In the genomic region with DNA sequence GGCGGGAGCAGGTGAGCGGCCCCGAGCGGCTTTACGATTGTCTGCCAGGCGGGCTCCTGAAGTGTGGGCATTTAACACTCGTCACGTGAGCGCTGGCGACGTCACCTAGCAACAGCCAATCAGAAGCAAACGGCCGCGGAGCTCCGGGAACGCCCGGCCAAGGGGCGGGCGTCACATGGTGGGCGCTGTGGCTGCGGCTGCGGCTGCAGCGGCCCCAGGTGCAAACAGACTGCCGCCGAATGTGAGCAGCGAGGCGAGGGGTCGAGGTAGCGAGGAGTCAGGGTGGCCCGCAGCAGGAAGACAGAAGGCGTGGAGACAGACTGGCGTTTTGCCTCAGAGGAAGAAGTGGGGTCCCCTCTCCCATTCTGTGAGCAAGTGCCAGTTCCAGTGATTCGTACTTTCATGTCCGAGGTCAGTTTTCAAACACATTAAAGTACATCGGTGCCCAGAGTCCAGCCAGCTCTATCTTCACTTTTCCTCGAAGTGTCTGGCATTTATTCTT, we compare ENCODE assay signal across 1 cellular context.
A peak's percentile ranks its signal among the peaks of the same experiment; 100 is the strongest.
TF ChIP-seq lines count a peak whose summit lies in the region.

A gene (minus strand): TSS at position 43 of the 502 bp plus-strand sequence. CDS start 362 bp downstream, outside the sequence.

TF ChIP-seq in WTC11, 78 proteins besides CTCF, POLR2A, EP300 and RAD21 (continued from another document and continues in another):
- TF ChIP-seq, protein P1, sequence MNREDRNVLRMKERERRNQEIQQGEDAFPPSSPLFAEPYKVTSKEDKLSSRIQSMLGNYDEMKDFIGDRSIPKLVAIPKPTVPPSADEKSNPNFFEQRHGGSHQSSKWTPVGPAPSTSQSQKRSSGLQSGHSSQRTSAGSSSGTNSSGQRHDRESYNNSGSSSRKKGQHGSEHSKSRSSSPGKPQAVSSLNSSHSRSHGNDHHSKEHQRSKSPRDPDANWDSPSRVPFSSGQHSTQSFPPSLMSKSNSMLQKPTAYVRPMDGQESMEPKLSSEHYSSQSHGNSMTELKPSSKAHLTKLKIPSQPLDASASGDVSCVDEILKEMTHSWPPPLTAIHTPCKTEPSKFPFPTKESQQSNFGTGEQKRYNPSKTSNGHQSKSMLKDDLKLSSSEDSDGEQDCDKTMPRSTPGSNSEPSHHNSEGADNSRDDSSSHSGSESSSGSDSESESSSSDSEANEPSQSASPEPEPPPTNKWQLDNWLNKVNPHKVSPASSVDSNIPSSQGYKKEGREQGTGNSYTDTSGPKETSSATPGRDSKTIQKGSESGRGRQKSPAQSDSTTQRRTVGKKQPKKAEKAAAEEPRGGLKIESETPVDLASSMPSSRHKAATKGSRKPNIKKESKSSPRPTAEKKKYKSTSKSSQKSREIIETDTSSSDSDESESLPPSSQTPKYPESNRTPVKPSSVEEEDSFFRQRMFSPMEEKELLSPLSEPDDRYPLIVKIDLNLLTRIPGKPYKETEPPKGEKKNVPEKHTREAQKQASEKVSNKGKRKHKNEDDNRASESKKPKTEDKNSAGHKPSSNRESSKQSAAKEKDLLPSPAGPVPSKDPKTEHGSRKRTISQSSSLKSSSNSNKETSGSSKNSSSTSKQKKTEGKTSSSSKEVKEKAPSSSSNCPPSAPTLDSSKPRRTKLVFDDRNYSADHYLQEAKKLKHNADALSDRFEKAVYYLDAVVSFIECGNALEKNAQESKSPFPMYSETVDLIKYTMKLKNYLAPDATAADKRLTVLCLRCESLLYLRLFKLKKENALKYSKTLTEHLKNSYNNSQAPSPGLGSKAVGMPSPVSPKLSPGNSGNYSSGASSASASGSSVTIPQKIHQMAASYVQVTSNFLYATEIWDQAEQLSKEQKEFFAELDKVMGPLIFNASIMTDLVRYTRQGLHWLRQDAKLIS (CRISPR knock-in tag; IDR thresholded peaks at IDR 0.05; ENCODE audit: borderline replicate concordance) = no peak
- TF ChIP-seq, protein P2, sequence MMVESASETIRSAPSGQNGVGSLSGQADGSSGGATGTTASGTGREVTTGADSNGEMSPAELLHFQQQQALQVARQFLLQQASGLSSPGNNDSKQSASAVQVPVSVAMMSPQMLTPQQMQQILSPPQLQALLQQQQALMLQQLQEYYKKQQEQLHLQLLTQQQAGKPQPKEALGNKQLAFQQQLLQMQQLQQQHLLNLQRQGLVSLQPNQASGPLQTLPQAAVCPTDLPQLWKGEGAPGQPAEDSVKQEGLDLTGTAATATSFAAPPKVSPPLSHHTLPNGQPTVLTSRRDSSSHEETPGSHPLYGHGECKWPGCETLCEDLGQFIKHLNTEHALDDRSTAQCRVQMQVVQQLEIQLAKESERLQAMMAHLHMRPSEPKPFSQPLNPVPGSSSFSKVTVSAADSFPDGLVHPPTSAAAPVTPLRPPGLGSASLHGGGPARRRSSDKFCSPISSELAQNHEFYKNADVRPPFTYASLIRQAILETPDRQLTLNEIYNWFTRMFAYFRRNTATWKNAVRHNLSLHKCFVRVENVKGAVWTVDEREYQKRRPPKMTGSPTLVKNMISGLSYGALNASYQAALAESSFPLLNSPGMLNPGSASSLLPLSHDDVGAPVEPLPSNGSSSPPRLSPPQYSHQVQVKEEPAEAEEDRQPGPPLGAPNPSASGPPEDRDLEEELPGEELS (CRISPR knock-in tag; IDR thresholded peaks at IDR 0.05) = peak; percentile 62; the same call in 1 of the 2 replicates
- TF ChIP-seq, protein P3, sequence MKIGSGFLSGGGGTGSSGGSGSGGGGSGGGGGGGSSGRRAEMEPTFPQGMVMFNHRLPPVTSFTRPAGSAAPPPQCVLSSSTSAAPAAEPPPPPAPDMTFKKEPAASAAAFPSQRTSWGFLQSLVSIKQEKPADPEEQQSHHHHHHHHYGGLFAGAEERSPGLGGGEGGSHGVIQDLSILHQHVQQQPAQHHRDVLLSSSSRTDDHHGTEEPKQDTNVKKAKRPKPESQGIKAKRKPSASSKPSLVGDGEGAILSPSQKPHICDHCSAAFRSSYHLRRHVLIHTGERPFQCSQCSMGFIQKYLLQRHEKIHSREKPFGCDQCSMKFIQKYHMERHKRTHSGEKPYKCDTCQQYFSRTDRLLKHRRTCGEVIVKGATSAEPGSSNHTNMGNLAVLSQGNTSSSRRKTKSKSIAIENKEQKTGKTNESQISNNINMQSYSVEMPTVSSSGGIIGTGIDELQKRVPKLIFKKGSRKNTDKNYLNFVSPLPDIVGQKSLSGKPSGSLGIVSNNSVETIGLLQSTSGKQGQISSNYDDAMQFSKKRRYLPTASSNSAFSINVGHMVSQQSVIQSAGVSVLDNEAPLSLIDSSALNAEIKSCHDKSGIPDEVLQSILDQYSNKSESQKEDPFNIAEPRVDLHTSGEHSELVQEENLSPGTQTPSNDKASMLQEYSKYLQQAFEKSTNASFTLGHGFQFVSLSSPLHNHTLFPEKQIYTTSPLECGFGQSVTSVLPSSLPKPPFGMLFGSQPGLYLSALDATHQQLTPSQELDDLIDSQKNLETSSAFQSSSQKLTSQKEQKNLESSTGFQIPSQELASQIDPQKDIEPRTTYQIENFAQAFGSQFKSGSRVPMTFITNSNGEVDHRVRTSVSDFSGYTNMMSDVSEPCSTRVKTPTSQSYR (CRISPR knock-in tag; IDR thresholded peaks at IDR 0.05) = 0 out of 2 replicates have a peak, but pooled peaks have one; percentile 43
- TF ChIP-seq ZNF671 (CRISPR knock-in tag; IDR thresholded peaks at IDR 0.05) (no peak), TEAD1 (CRISPR knock-in tag; IDR thresholded peaks at IDR 0.05) (peak; percentile 65), MYBL2 (CRISPR knock-in tag; IDR thresholded peaks at IDR 0.05) (peak; percentile 77; the same call in 1 of the 2 replicates), NFE2L1 (CRISPR knock-in tag; IDR thresholded peaks at IDR 0.05) (peak; percentile 70; the same call in 1 of the 2 replicates), HMGA2 (CRISPR knock-in tag; IDR thresholded peaks at IDR 0.05) (no peak), CREB1 (CRISPR knock-in tag; IDR thresholded peaks at IDR 0.05) (peak; percentile 56; the same call in 1 of the 2 replicates), NR1H2 (CRISPR knock-in tag; IDR thresholded peaks at IDR 0.05) (no peak), NFYB (CRISPR knock-in tag; conservative IDR thresholded peaks at IDR 0.05; ENCODE audit: low read depth) (peak; percentile 92), RELA (CRISPR knock-in tag; IDR thresholded peaks at IDR 0.05; ENCODE audit: borderline replicate concordance) (no peak), TP53 (CRISPR knock-in tag; IDR thresholded peaks at IDR 0.05) (0 out of 2 replicates have a peak, but pooled peaks have one; percentile 30), IRF2 (CRISPR knock-in tag; IDR thresholded peaks at IDR 0.05; ENCODE audit: borderline replicate concordance, low read depth) (no peak), ETV6 (CRISPR knock-in tag; IDR thresholded peaks at IDR 0.05) (0 out of 2 replicates have a peak, but pooled peaks have one; percentile 34), SP1 (CRISPR knock-in tag; conservative IDR thresholded peaks at IDR 0.05) (peak; percentile 68), TCF7 (CRISPR knock-in tag; IDR thresholded peaks at IDR 0.05; ENCODE audit: low read depth) (no peak), ESRRA (CRISPR knock-in tag; IDR thresholded peaks at IDR 0.05; ENCODE audit: borderline replicate concordance) (no peak), MXD4 (CRISPR knock-in tag; IDR thresholded peaks at IDR 0.05; ENCODE audit: borderline replicate concordance) (no peak)
- TF ChIP-seq, protein P4, sequence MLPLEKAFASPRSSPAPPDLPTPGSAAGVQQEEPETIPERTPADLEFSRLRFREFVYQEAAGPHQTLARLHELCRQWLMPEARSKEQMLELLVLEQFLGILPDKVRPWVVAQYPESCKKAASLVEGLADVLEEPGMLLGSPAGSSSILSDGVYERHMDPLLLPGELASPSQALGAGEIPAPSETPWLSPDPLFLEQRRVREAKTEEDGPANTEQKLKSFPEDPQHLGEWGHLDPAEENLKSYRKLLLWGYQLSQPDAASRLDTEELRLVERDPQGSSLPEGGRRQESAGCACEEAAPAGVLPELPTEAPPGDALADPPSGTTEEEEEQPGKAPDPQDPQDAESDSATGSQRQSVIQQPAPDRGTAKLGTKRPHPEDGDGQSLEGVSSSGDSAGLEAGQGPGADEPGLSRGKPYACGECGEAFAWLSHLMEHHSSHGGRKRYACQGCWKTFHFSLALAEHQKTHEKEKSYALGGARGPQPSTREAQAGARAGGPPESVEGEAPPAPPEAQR (CRISPR knock-in tag; IDR thresholded peaks at IDR 0.05) = no peak
- TF ChIP-seq, protein P5, sequence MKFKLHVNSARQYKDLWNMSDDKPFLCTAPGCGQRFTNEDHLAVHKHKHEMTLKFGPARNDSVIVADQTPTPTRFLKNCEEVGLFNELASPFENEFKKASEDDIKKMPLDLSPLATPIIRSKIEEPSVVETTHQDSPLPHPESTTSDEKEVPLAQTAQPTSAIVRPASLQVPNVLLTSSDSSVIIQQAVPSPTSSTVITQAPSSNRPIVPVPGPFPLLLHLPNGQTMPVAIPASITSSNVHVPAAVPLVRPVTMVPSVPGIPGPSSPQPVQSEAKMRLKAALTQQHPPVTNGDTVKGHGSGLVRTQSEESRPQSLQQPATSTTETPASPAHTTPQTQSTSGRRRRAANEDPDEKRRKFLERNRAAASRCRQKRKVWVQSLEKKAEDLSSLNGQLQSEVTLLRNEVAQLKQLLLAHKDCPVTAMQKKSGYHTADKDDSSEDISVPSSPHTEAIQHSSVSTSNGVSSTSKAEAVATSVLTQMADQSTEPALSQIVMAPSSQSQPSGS (CRISPR knock-in tag; IDR thresholded peaks at IDR 0.05; ENCODE audit: borderline replicate concordance, low read depth) = no peak
- TF ChIP-seq, protein P6, sequence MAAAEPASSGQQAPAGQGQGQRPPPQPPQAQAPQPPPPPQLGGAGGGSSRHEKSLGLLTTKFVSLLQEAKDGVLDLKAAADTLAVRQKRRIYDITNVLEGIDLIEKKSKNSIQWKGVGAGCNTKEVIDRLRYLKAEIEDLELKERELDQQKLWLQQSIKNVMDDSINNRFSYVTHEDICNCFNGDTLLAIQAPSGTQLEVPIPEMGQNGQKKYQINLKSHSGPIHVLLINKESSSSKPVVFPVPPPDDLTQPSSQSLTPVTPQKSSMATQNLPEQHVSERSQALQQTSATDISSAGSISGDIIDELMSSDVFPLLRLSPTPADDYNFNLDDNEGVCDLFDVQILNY (CRISPR knock-in tag; IDR thresholded peaks at IDR 0.05) = peak; percentile 71; the same call in 1 of the 2 replicates
- TF ChIP-seq, protein P7, sequence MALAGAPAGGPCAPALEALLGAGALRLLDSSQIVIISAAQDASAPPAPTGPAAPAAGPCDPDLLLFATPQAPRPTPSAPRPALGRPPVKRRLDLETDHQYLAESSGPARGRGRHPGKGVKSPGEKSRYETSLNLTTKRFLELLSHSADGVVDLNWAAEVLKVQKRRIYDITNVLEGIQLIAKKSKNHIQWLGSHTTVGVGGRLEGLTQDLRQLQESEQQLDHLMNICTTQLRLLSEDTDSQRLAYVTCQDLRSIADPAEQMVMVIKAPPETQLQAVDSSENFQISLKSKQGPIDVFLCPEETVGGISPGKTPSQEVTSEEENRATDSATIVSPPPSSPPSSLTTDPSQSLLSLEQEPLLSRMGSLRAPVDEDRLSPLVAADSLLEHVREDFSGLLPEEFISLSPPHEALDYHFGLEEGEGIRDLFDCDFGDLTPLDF (CRISPR knock-in tag; IDR thresholded peaks at IDR 0.05) = peak; percentile 81; the same call in 1 of the 2 replicates
- TF ChIP-seq, protein P8, sequence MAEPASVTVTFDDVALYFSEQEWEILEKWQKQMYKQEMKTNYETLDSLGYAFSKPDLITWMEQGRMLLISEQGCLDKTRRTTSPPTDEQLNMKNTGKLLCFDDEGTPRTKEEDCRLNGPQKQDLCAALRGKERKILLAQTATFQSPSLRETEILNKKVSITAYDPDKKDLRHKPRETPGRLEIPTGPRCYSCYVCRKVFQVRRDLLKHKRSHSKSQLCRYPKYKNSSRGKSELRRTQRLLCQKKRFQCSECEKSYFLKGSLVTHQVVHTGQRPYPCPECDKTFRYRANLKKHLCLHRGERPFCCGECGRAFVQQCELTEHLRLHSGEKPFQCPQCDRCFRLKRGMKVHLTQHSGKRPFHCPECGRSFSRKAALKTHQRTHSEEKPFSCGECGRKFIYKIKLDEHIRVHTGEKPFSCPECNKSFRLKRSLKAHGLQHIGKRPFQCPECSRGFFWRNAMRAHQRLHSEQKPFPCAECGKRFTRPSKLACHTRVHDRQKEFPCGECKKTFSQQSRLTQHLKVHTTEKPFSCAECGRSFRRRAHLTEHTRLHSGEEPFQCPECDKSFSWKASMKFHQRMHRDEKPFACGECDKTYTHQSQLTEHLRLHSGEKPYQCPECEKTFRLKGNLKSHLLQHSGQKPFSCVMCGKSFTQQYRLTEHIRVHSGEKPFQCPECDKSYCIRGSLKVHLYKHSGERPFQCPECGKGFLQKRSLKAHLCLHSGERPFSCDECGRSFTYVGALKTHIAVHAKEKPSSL (CRISPR knock-in tag; conservative IDR thresholded peaks at IDR 0.05) = no peak
- TF ChIP-seq, protein P9, sequence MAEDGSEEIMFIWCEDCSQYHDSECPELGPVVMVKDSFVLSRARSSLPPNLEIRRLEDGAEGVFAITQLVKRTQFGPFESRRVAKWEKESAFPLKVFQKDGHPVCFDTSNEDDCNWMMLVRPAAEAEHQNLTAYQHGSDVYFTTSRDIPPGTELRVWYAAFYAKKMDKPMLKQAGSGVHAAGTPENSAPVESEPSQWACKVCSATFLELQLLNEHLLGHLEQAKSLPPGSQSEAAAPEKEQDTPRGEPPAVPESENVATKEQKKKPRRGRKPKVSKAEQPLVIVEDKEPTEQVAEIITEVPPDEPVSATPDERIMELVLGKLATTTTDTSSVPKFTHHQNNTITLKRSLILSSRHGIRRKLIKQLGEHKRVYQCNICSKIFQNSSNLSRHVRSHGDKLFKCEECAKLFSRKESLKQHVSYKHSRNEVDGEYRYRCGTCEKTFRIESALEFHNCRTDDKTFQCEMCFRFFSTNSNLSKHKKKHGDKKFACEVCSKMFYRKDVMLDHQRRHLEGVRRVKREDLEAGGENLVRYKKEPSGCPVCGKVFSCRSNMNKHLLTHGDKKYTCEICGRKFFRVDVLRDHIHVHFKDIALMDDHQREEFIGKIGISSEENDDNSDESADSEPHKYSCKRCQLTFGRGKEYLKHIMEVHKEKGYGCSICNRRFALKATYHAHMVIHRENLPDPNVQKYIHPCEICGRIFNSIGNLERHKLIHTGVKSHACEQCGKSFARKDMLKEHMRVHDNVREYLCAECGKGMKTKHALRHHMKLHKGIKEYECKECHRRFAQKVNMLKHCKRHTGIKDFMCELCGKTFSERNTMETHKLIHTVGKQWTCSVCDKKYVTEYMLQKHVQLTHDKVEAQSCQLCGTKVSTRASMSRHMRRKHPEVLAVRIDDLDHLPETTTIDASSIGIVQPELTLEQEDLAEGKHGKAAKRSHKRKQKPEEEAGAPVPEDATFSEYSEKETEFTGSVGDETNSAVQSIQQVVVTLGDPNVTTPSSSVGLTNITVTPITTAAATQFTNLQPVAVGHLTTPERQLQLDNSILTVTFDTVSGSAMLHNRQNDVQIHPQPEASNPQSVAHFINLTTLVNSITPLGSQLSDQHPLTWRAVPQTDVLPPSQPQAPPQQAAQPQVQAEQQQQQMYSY (CRISPR knock-in tag; IDR thresholded peaks at IDR 0.05) = no peak
- TF ChIP-seq, protein P10, sequence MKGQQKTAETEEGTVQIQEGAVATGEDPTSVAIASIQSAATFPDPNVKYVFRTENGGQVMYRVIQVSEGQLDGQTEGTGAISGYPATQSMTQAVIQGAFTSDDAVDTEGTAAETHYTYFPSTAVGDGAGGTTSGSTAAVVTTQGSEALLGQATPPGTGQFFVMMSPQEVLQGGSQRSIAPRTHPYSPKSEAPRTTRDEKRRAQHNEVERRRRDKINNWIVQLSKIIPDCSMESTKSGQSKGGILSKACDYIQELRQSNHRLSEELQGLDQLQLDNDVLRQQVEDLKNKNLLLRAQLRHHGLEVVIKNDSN (CRISPR knock-in tag; IDR thresholded peaks at IDR 0.05) = peak; percentile 95
